9 cellular contexts compared by ENCODE assay signal in the genomic region with DNA sequence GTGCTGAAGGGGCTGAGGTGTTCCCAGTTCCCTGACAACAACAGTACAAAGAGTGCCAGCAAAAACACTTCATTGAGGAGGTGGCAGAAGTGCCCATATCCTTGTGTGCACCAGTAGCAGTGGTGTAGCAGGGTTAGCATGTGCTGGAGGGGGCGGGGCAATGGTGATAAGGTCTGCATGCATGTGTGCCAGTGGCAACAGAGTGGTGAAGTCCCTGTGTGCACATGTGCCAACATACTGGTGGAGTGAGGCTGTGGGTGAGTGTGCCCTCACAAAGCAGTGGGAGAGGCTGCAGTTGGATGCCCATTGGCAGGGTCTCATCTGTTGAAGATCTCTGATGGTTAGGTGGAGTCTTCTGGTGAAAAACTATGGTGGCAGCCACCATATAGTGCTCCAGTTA.
"Had no signal": no experiment of that assay in that cellular context is flagged by ENCODE, and none has a peak within 500 bp of the region (broad histone marks: within the 10 kb centered on the region; RNA-seq: fewer than 3 reads in every experiment).

No MANE protein-coding gene starts in this region.

- ATAC-seq: GM23338, HCT116 had no signal

- H3K9me3 Mint-ChIP-seq: GM23338 had no signal

- H3K27ac Mint-ChIP-seq: GM23338, H9, HFFc6 had no signal

- H3K4me3 ChIP-seq: GM23248, GM23338, HAP-1 had no signal

- H3K4me3 Mint-ChIP-seq: GM23338, H9, HFFc6 had no signal

- DNase-seq: GM23248, GOT3, H7, H9, HCEC 1CT, HFFc6 had no signal
